Comparison of ENCODE assay signal across 20 cellular contexts in genomic region chrX:125387945-125388344, GRCh38.
"Had no signal": no experiment of that assay in that cellular context is flagged by ENCODE, and none has a peak within 500 bp of the region (broad histone marks: within the 10 kb centered on the region; RNA-seq: fewer than 3 reads in every experiment).

No MANE protein-coding gene starts in this region.

- DNase-seq: cortex of kidney; dorsolateral prefrontal cortex; effector CD8-positive, alpha-beta T cell; gastrocnemius medialis; heart right ventricle; hypothalamus; kidney glomerular epithelial cell; naive thymus-derived CD4-positive, alpha-beta T cell; spleen; stimulated activated CD4-positive, alpha-beta T cell treated with anti-CD3 and anti-CD28 coated beads, Interleukin-15, amount 100 ng/mL, for 24 hours; stimulated activated CD4-positive, alpha-beta T cell treated with anti-CD3 and anti-CD28 coated beads, Interleukin-1b, Interleukin-23, amount 100 ng/mL, for 48 hours; stimulated activated CD4-positive, alpha-beta T cell treated with anti-CD3 and anti-CD28 coated beads, Interleukin-4, amount 100 ng/mL, for 24 hours; tibial artery; upper lobe of left lung had no signal

- H3K4me1 ChIP-seq: gastrocnemius medialis, heart right ventricle, spleen, tibial artery, upper lobe of left lung, vagina had no signal

- H3K4me3 ChIP-seq: dorsolateral prefrontal cortex, gastrocnemius medialis, heart right ventricle, spleen, tibial artery, upper lobe of left lung, vagina had no signal

- ATAC-seq: esophagus mucosa; gastrocnemius medialis; heart right ventricle; naive thymus-derived CD4-positive, alpha-beta T cell; sciatic nerve; stimulated activated memory B cell treated with anti-CD40 and anti-IgM and Interleukin-4, amounts not matched to agents 10 μg/mL and 1 μg/mL and 100 μg/mL, for 72 hours had no signal

- H3K27me3 ChIP-seq: gastrocnemius medialis, heart right ventricle, neutrophil, spleen, tibial artery, upper lobe of left lung, vagina had no signal

- H3K27me3 Mint-ChIP-seq: naive thymus-derived CD4-positive, alpha-beta T cell; stimulated activated memory B cell treated with anti-CD40 and anti-IgM and Interleukin-4, amounts not matched to agents 10 μg/mL and 1 μg/mL and 100 μg/mL, for 72 hours had no signal

- H3K4me1 Mint-ChIP-seq: naive thymus-derived CD4-positive, alpha-beta T cell; stimulated activated memory B cell treated with anti-CD40 and anti-IgM and Interleukin-4, amounts not matched to agents 10 μg/mL and 1 μg/mL and 100 μg/mL, for 72 hours had no signal

- H3K9me3 Mint-ChIP-seq: stimulated activated memory B cell treated with anti-CD40 and anti-IgM and Interleukin-4, amounts not matched to agents 10 μg/mL and 1 μg/mL and 100 μg/mL, for 72 hours; stimulated activated naive CD8-positive, alpha-beta T cell treated with anti-CD3 and anti-CD28 coated beads, Interleukin-15, Interleukin-2, amounts not matched to agents 100 ng/mL and 50 ng/mL, for 24 hours had no signal

- H3K27ac ChIP-seq: dorsolateral prefrontal cortex, gastrocnemius medialis, heart right ventricle, neutrophil, spleen, tibial artery, upper lobe of left lung, vagina had no signal

- H3K27ac Mint-ChIP-seq: naive thymus-derived CD4-positive, alpha-beta T cell; stimulated activated memory B cell treated with anti-CD40 and anti-IgM and Interleukin-4, amounts not matched to agents 10 μg/mL and 1 μg/mL and 100 μg/mL, for 72 hours; stimulated activated naive CD8-positive, alpha-beta T cell treated with anti-CD3 and anti-CD28 coated beads, Interleukin-15, Interleukin-2, amounts not matched to agents 100 ng/mL and 50 ng/mL, for 24 hours had no signal

- H3K36me3 ChIP-seq: gastrocnemius medialis, heart right ventricle, neutrophil, spleen, tibial artery, upper lobe of left lung, vagina had no signal

- H3K36me3 Mint-ChIP-seq: naive thymus-derived CD4-positive, alpha-beta T cell; stimulated activated memory B cell treated with anti-CD40 and anti-IgM and Interleukin-4, amounts not matched to agents 10 μg/mL and 1 μg/mL and 100 μg/mL, for 72 hours had no signal

- H3K9me3 ChIP-seq: gastrocnemius medialis, heart right ventricle, neutrophil, spleen, tibial artery, upper lobe of left lung, vagina had no signal

- H3K4me3 Mint-ChIP-seq: naive thymus-derived CD4-positive, alpha-beta T cell; stimulated activated memory B cell treated with anti-CD40 and anti-IgM and Interleukin-4, amounts not matched to agents 10 μg/mL and 1 μg/mL and 100 μg/mL, for 72 hours; stimulated activated naive CD8-positive, alpha-beta T cell treated with anti-CD3 and anti-CD28 coated beads, Interleukin-15, Interleukin-2, amounts not matched to agents 100 ng/mL and 50 ng/mL, for 24 hours had no signal
